ENCODE assay signal across 1 cellular context in genomic region chr3:30635072-30635471, GRCh38.
TF ChIP-seq lines count a peak whose summit lies in the region.

No MANE protein-coding gene starts in this region.

TF ChIP-seq in HepG2, 621 proteins besides CTCF, POLR2A, EP300 and RAD21 (continued from another document):
- TF ChIP-seq SAFB2 (CRISPR knock-in tag; IDR thresholded peaks at IDR 0.05; ENCODE audit: borderline replicate concordance, low read depth) (no peak), KDM1A (CRISPR knock-in tag; IDR thresholded peaks at IDR 0.05) (no peak), RBM22 (optimal IDR thresholded peaks at IDR 0.05; ENCODE audit: low read length) (peak; percentile 92), ZNF143 (CRISPR knock-in tag; IDR thresholded peaks at IDR 0.05) (no peak), NFYB (CRISPR knock-in tag; IDR thresholded peaks at IDR 0.05) (no peak)
TF ChIP-seq in HepG2: peak in this region for 1.
